In genomic region chr15:63971427-63971805, GRCh38 we compare ENCODE assay signal across 9 cellular contexts.
A peak's percentile ranks its signal among the peaks of the same experiment; 100 is the strongest.
DNase-seq lines count a peak whose midpoint lies in the region; ATAC-seq, FAIRE-seq and TF ChIP-seq lines count a peak whose summit lies in the region.
"Had no signal": no experiment of that assay in that cellular context is flagged by ENCODE, and none has a peak within 500 bp of the region (broad histone marks: within the 10 kb centered on the region; RNA-seq: fewer than 3 reads in every experiment).

No MANE protein-coding gene starts in this region.

- no peak for TF ChIP-seq CTCF in nephron progenitor cell (IDR thresholded peaks at IDR 0.05)

- POLR2A ChIA-PET in CD4-positive, alpha-beta memory T cell (lab: Charles Lee; ENCODE audit: partially characterized antibody): interaction anchor here (1.1 to 2.1 kb wide), 5 partner anchors 26 to 79 kb away, joined by 3 to 26 read pairs (median 7); no protein-coding TSS in a partner anchor

- ATAC-seq in HG02870 (IDR thresholded peaks at IDR 0.05; ENCODE audit: unreplicated experiment) (peak; percentile 17), GM19328 (IDR thresholded peaks at IDR 0.05; ENCODE audit: unreplicated experiment) (no peak)

- intact Hi-C loops in CD4-positive, alpha-beta memory T cell (cut with micrococcal nuclease): loop anchor here (1.0 kb wide), 1 partner anchor 39 kb away; no protein-coding TSS in a partner anchor

- peak; percentile 12 to 75 (median 29) for DNase-seq in CD4-positive, alpha-beta memory T cell
- DNase-seq in activated CD8-positive, alpha-beta memory T cell treated with anti-CD3 and anti-CD28 coated beads, Interleukin-2, amount 50 U/mL, for 4 hours: peak; percentile 58
- no peak for DNase-seq in nephron progenitor cell
- DNase-seq in EL: no peak
- no peak for DNase-seq in urothelium cell line (ENCODE audit: low spot score)
- DNase-seq in NCI-H526 (lab: John Stamatoyannopoulos, UW): no peak

- H3K27ac ChIP-seq in CD4-positive, alpha-beta memory T cell (ENCODE audit: low read depth, low read length): peak overlapping the region; percentile 34

- peak overlapping the region in 7 of 8 donors; percentile 67 to 91 (median 83) for H3K4me3 Mint-ChIP-seq in CD4-positive, alpha-beta memory T cell
- H3K4me3 Mint-ChIP-seq in nephron progenitor cell: peak overlapping the region; percentile 28

- H3K27me3 ChIP-seq in CD4-positive, alpha-beta memory T cell (ENCODE audit: insufficient read depth, low read length): no peaks in the 10 kb centered on the region

- H3K4me1 ChIP-seq in CD4-positive, alpha-beta memory T cell (ENCODE audit: insufficient read depth, low read length): peaks cover 37% of the 10 kb centered on the region

- no peaks in the 10 kb centered on the region for H3K9me3 Mint-ChIP-seq in CD4-positive, alpha-beta memory T cell
- H3K9me3 Mint-ChIP-seq in nephron progenitor cell: no peaks in the 10 kb centered on the region

- peak overlapping the region in 1 of 2 donors; percentile 4 for H3K4me3 ChIP-seq in CD4-positive, alpha-beta memory T cell (ENCODE audit: low read length in 2 of 2)

- H3K27me3 Mint-ChIP-seq in CD4-positive, alpha-beta memory T cell: no peaks in the 10 kb centered on the region
- H3K27me3 Mint-ChIP-seq in nephron progenitor cell (ENCODE audit: low read depth, poor library complexity): no peaks in the 10 kb centered on the region

- H3K36me3 Mint-ChIP-seq in CD4-positive, alpha-beta memory T cell: no peaks in the 10 kb centered on the region
- H3K36me3 Mint-ChIP-seq in nephron progenitor cell (ENCODE audit: low read depth): no peaks in the 10 kb centered on the region

- no peaks in the 10 kb centered on the region for H3K36me3 ChIP-seq in CD4-positive, alpha-beta memory T cell (ENCODE audit: insufficient read depth, low read length)

- H3K27ac Mint-ChIP-seq in CD4-positive, alpha-beta memory T cell: peak overlapping the region; percentile 84 to 99 (median 95)
- H3K27ac Mint-ChIP-seq in nephron progenitor cell: peak overlapping the region; percentile 94

- peaks cover 22 to 50% (median 33%) of the 10 kb centered on the region in 4 donors for H3K4me1 Mint-ChIP-seq in CD4-positive, alpha-beta memory T cell
- H3K4me1 Mint-ChIP-seq in nephron progenitor cell: peaks cover 32% of the 10 kb centered on the region

- no peaks in the 10 kb centered on the region for H3K9me3 ChIP-seq in CD4-positive, alpha-beta memory T cell (ENCODE audit: control insufficient read depth in 1 of 2, low read length in 2 of 2)

- CTCF ChIA-PET in CD4-positive, alpha-beta memory T cell (lab: Charles Lee; ENCODE audit: partially characterized antibody): interaction anchor here (0.7 to 4.1 kb wide), 9 partner anchors 9 to 219 kb away, joined by 3 to 26 read pairs (median 3); partner anchors contain the start of gene DAPK2

- no peak for FAIRE-seq in urothelium cell line (lab: Jason Lieb, UNC)
- FAIRE-seq: islet of Langerhans had no signal

Comparison
In these comparisons a context has a peak if more than half of its experiments do, and no peak if none do; other contexts are left out.
1. DNase-seq: peak in CD4-positive, alpha-beta memory T cell (5 of 5) and activated CD8-positive, alpha-beta memory T cell treated with anti-CD3 and anti-CD28 coated beads, Interleukin-2, amount 50 U/mL, for 4 hours (single experiment); none in nephron progenitor cell (single experiment), EL (single experiment), urothelium cell line (single experiment) and NCI-H526 (0 of 2).